ENCODE assay signal across 20 cellular contexts in genomic region chr6:111651185-111652034, GRCh38. TPM values are rescaled to one million over a fixed set of nuclear protein-coding genes. Genes with fewer than 3 reads are reported as not detected.
DNase-seq lines count a peak whose midpoint lies in the region; ATAC-seq and TF ChIP-seq lines count a peak whose summit lies in the region.
"Had no signal": no experiment of that assay in that cellular context is flagged by ENCODE, and none has a peak within 500 bp of the region (broad histone marks: within the 10 kb centered on the region; RNA-seq: fewer than 3 reads in every experiment).

No MANE protein-coding gene starts in this region.

- H3K4me1 Mint-ChIP-seq in activated naive CD8-positive, alpha-beta T cell treated with anti-CD3 and anti-CD28 coated beads, Interleukin-2, amount 50 U/mL, for 24 hours: no peaks in the 10 kb centered on the region
- H3K4me1 Mint-ChIP-seq: central memory CD8-positive, alpha-beta T cell had no signal

- no peaks in the 10 kb centered on the region; the same call in 1 of the 2 replicates for H3K4me1 ChIP-seq in IMR-90 (ENCODE audit: control insufficient read depth, insufficient read depth, low read length)
- H3K4me1 ChIP-seq: ascending aorta, spleen had no signal

- H2BK120ac ChIP-seq in IMR-90 (ENCODE audit: low read depth, low read length): no peak overlapping the region

- CTCF ChIA-PET in IMR-90 (lab: Yijun Ruan, JAX): interaction anchor here (0.8 to 1.3 kb wide), 2 partner anchors 45 to 392 kb away, joined by 3 to 4 read pairs; partner anchors contain the start of gene TRAF3IP2

- no peak overlapping the region for H3K56ac ChIP-seq in IMR-90 (ENCODE audit: extremely low read depth, insufficient read depth, low read length)

- DNase-seq in COLO668 (lab: John Stamatoyannopoulos, UW; ENCODE audit: unreplicated experiment) (peak; percentile 72), IMR-90 (peak; percentile 11), NCI-H510A (lab: John Stamatoyannopoulos, UW) (peak; percentile 22), fibroblast of gingiva (ENCODE audit: low read depth) (peak; percentile 42)
- no peak for DNase-seq in stimulated activated CD4-positive, alpha-beta T cell treated with anti-CD3 and anti-CD28 coated beads, Interleukin-15, amount 100 ng/mL, for 24 hours
- DNase-seq in activated naive CD8-positive, alpha-beta T cell treated with anti-CD3 and anti-CD28 coated beads, Interleukin-2, amount 50 U/mL, for 24 hours: no peak
- DNase-seq: activated naive CD4-positive, alpha-beta T cell treated with anti-CD3 and anti-CD28 coated beads, Interleukin-2, amount 50 U/mL, for 16 hours; CD4-positive, alpha-beta T cell; DND-41; KG1; kidney glomerular epithelial cell; NCI-H2227 treated with DMSO at 0.1 percent for 48 hours; spleen; T1000 had no signal

- BruUV-seq in IMR-90 (replicated peaks; lab: Mats Ljungman, UMichigan): no TSS peak

- no peaks in the 10 kb centered on the region for H3K27me3 Mint-ChIP-seq in activated naive CD8-positive, alpha-beta T cell treated with anti-CD3 and anti-CD28 coated beads, Interleukin-2, amount 50 U/mL, for 24 hours
- H3K27me3 Mint-ChIP-seq: CD4-positive, alpha-beta T cell; central memory CD8-positive, alpha-beta T cell had no signal

- no peak overlapping the region for H3K4ac ChIP-seq in IMR-90 (ENCODE audit: low read depth, low read length)

- H2BK5ac ChIP-seq in IMR-90 (ENCODE audit: low read depth, low read length, poor library complexity, severe bottlenecking): no peak overlapping the region

- H4K5ac ChIP-seq in IMR-90 (ENCODE audit: low read depth, low read length): no peak overlapping the region

- no peak for TF ChIP-seq RAD21 in IMR-90 (IDR thresholded peaks at IDR 0.05; ENCODE audit: low read length)

- TF ChIP-seq CTCF in IMR-90 (conservative IDR thresholded peaks at IDR 0.05; ENCODE audit: low read depth, low read length): no peak

- in situ Hi-C loops in IMR-90 (cut with MboI; ENCODE audit: low sequenced_read_pairs): no loop called here

- no peaks in the 10 kb centered on the region for H4K20me1 ChIP-seq in IMR-90 (ENCODE audit: insufficient read depth, low read length)

- TF ChIP-seq POLR2A in IMR-90 (IDR thresholded peaks at IDR 0.05; ENCODE audit: low read depth, low read length): no peak

- H3K27ac Mint-ChIP-seq in activated naive CD8-positive, alpha-beta T cell treated with anti-CD3 and anti-CD28 coated beads, Interleukin-2, amount 50 U/mL, for 24 hours: no peak overlapping the region
- H3K27ac Mint-ChIP-seq: CD4-positive, alpha-beta T cell had no signal

- no peak overlapping the region for H2AK9ac ChIP-seq in IMR-90 (replicated peaks; ENCODE audit: low read depth, low read length, poor library complexity)

- no peak overlapping the region for H3K4me2 ChIP-seq in IMR-90 (ENCODE audit: low read depth, low read length)

- H2AK5ac ChIP-seq in IMR-90 (ENCODE audit: low read depth, low read length): no peak overlapping the region

- H3K23ac ChIP-seq in IMR-90 (ENCODE audit: low read depth, low read length): no peak overlapping the region

- no peak overlapping the region for H2BK15ac ChIP-seq in IMR-90 (ENCODE audit: low read depth, low read length)

- H3K9ac ChIP-seq in IMR-90 (ENCODE audit: low read depth, low read length): no peak overlapping the region

- H3K9me1 ChIP-seq in IMR-90 (ENCODE audit: insufficient read depth, low read length): 0 out of 2 replicates have a peak, but pooled peaks cover 3% of the 10 kb centered on the region

- dilution Hi-C loops in IMR-90 (cut with HindIII; ENCODE audit: low sequenced_read_pairs, unreplicated experiment): no loop called here

- no peak overlapping the region for H4K8ac ChIP-seq in IMR-90 (ENCODE audit: low read depth in 2 of 2, low read length in 2 of 2)

- no peak overlapping the region for H2BK20ac ChIP-seq in IMR-90 (ENCODE audit: low read depth, low read length)

- WGBS in IMR-90 (ENCODE audit: extremely low coverage in 2 of 2, insufficient read length in 1 of 2), 2 experiments: 78% methylated on average over 10 of the region's 13 CpGs; no CpG with 5 or more reads in 1 of the 2 experiments

- H3K27me3 ChIP-seq in IMR-90 (ENCODE audit: control insufficient read depth, insufficient read depth, low read length): no peaks in the 10 kb centered on the region
- H3K27me3 ChIP-seq: ascending aorta, spleen, suprapubic skin had no signal

- no peak overlapping the region for H3K4me3 ChIP-seq in IMR-90 (ENCODE audit: insufficient read depth, low read depth, low read length)
- H3K4me3 ChIP-seq: ascending aorta, spleen, suprapubic skin had no signal

- intact Hi-C loops in IMR-90 (cut with micrococcal nuclease): no loop called here

- H3K14ac ChIP-seq in IMR-90 (replicated peaks; ENCODE audit: low read depth, low read length): no peak overlapping the region

- no peaks in the 10 kb centered on the region for H3K36me3 ChIP-seq in IMR-90 (ENCODE audit: control insufficient read depth, insufficient read depth, low read length)
- H3K36me3 ChIP-seq: ascending aorta, spleen, suprapubic skin had no signal

- no peaks in the 10 kb centered on the region for H3K79me1 ChIP-seq in IMR-90 (ENCODE audit: low read depth in 1 of 2, low read length in 2 of 2)

- POLR2A ChIA-PET in IMR-90 (lab: Charles Lee; ENCODE audit: unreplicated experiment): no interaction called here

- H3K18ac ChIP-seq in IMR-90 (ENCODE audit: low read depth, low read length): no peak overlapping the region

- no peak overlapping the region for H3K27ac ChIP-seq in IMR-90 (ENCODE audit: insufficient read depth, low read length)
- H3K27ac ChIP-seq: ascending aorta, RWPE1, spleen, suprapubic skin had no signal

- no peak overlapping the region for H2AFZ ChIP-seq in IMR-90 (replicated peaks; ENCODE audit: low read length, poor library complexity)

- ATAC-seq in IMR-90 (ENCODE audit: low read depth): no peak
- no peak for ATAC-seq in HG02798 (IDR thresholded peaks at IDR 0.05; ENCODE audit: poor library complexity, unreplicated experiment)
- ATAC-seq in activated naive CD8-positive, alpha-beta T cell treated with anti-CD3 and anti-CD28 coated beads, Interleukin-2, amount 50 U/mL, for 24 hours: no peak
- ATAC-seq: activated CD4-positive, CD25-positive, alpha-beta regulatory T cell treated with anti-CD3 and anti-CD28 coated beads, Interleukin-2, amount 50 U/mL, for 24 hours had no signal

- no peak overlapping the region for H3K4me3 Mint-ChIP-seq in activated naive CD8-positive, alpha-beta T cell treated with anti-CD3 and anti-CD28 coated beads, Interleukin-2, amount 50 U/mL, for 24 hours
- H3K4me3 Mint-ChIP-seq: CD4-positive, alpha-beta T cell; central memory CD8-positive, alpha-beta T cell had no signal

- H3K36me3 Mint-ChIP-seq in activated naive CD8-positive, alpha-beta T cell treated with anti-CD3 and anti-CD28 coated beads, Interleukin-2, amount 50 U/mL, for 24 hours (ENCODE audit: low read depth): peaks cover 7% of the 10 kb centered on the region

- H4K91ac ChIP-seq in IMR-90 (ENCODE audit: insufficient read depth, low read depth, low read length): no peak overlapping the region

- no peaks in the 10 kb centered on the region for H3K9me3 ChIP-seq in IMR-90 (ENCODE audit: control insufficient read depth, insufficient read depth, low read length)
- H3K9me3 ChIP-seq: ascending aorta, spleen, suprapubic skin had no signal

- H3K9me3 Mint-ChIP-seq in activated naive CD8-positive, alpha-beta T cell treated with anti-CD3 and anti-CD28 coated beads, Interleukin-2, amount 50 U/mL, for 24 hours: no peaks in the 10 kb centered on the region
- H3K9me3 Mint-ChIP-seq: CD4-positive, alpha-beta T cell; central memory CD8-positive, alpha-beta T cell had no signal

TF ChIP-seq in IMR-90, 13 proteins besides CTCF, POLR2A, EP300 and RAD21:
- TF ChIP-seq FOS (IDR thresholded peaks at IDR 0.05; ENCODE audit: low read depth, low read length): no peak
- TF ChIP-seq CEBPB (IDR thresholded peaks at IDR 0.05; ENCODE audit: low read depth, low read length): no peak
- TF ChIP-seq RFX5 (IDR thresholded peaks at IDR 0.05; ENCODE audit: low read depth, low read length): no peak
- TF ChIP-seq, protein P1, sequence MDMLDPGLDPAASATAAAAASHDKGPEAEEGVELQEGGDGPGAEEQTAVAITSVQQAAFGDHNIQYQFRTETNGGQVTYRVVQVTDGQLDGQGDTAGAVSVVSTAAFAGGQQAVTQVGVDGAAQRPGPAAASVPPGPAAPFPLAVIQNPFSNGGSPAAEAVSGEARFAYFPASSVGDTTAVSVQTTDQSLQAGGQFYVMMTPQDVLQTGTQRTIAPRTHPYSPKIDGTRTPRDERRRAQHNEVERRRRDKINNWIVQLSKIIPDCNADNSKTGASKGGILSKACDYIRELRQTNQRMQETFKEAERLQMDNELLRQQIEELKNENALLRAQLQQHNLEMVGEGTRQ (IDR thresholded peaks at IDR 0.05; ENCODE audit: low read depth, low read length): no peak
- TF ChIP-seq RCOR1 (IDR thresholded peaks at IDR 0.05; ENCODE audit: insufficient replicate concordance, low read length): no peak
- no peak for TF ChIP-seq MAFK (IDR thresholded peaks at IDR 0.05; ENCODE audit: low read depth, low read length)

RNA-seq across cellular contexts. Expression of gene TRAF3IP2, which starts 45.7 kb away (rescaled TPM):
- 11.7 and 15.2 TPM in 2 replicates for total RNA-seq in IMR-90 (2012; rRNA removed)
- 12.8 and 14.9 TPM in 2 replicates for polyA plus RNA-seq in IMR-90 (2012; rRNA removed)
- polyA plus RNA-seq in IMR-90 (2012; cell fraction: cytosol; rRNA removed): 12.6 and 14.2 TPM in 2 replicates
- 8.7 and 9.4 TPM in 2 replicates for polyA plus RNA-seq in IMR-90 (2012; cell fraction: nucleus; rRNA removed; ENCODE audit: low replicate concordance)

Comparison
In these comparisons a context has a peak if more than half of its experiments do, and no peak if none do; other contexts are left out.
1. DNase-seq: peak in COLO668 (single experiment), IMR-90 (single experiment), NCI-H510A (single experiment) and fibroblast of gingiva (single experiment); none in stimulated activated CD4-positive, alpha-beta T cell treated with anti-CD3 and anti-CD28 coated beads, Interleukin-15, amount 100 ng/mL, for 24 hours (single experiment) and activated naive CD8-positive, alpha-beta T cell treated with anti-CD3 and anti-CD28 coated beads, Interleukin-2, amount 50 U/mL, for 24 hours (single experiment).